Comparison of ENCODE assay signal across 28 cellular contexts in the genomic region with DNA sequence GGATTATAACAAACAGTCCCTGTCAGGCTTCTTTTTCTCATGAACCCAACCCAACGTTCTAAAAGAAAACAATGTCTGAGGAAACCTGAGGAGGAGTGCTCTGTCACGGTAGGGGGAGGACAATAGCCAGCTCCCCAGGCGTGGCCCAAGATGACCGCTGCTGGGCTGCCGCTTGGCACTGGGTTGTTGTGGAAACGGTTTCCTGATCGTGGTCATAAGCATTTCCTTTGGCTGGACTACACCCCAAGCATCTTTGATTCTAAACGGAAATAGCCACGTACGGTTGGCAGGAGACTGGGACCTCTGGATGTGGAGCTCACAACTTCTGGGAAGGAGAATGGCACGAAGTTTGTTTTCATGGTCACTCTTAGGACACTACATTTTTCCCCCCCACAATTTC. TPM values are rescaled to one million over a fixed set of nuclear protein-coding genes. Genes with fewer than 3 reads are reported as not detected.
A peak's percentile ranks its signal among the peaks of the same experiment; 100 is the strongest.
DNase-seq lines count a peak whose midpoint lies in the region; TF ChIP-seq lines count a peak whose summit lies in the region.
"Had no signal": no experiment of that assay in that cellular context is flagged by ENCODE, and none has a peak within 500 bp of the region (broad histone marks: within the 10 kb centered on the region; RNA-seq: fewer than 3 reads in every experiment).

No MANE protein-coding gene starts in this region.

- intact Hi-C loops in left ventricle myocardium inferior (cut with micrococcal nuclease) (no loop called here), esophagus muscularis mucosa (cut with DNase I) (no loop called here)

- no peaks in the 10 kb centered on the region for H3K27me3 ChIP-seq in left ventricle myocardium inferior (ENCODE audit: low read depth)
- no peaks in the 10 kb centered on the region for H3K27me3 ChIP-seq in parathyroid adenoma (ENCODE audit: control insufficient read depth, insufficient read depth, low read length)
- H3K27me3 ChIP-seq in esophagus muscularis mucosa = no peaks in the 10 kb centered on the region
- H3K27me3 ChIP-seq: BLaER1 had no signal

- H3K79me2 ChIP-seq in parathyroid adenoma = no peaks in the 10 kb centered on the region

- H3K27ac ChIP-seq in left ventricle myocardium inferior (replicated peaks) = peak overlapping the region; percentile 64
- peak overlapping the region; percentile 13 for H3K27ac ChIP-seq in parathyroid adenoma
- H3K27ac ChIP-seq in esophagus muscularis mucosa (replicated peaks in 1 of 4) = peak overlapping the region in 2 of 4 donors; percentile 13 to 18
- H3K27ac ChIP-seq: BLaER1, epithelial cell of prostate, RWPE1, spleen had no signal

- no peak for TF ChIP-seq POLR2A in esophagus muscularis mucosa (IDR thresholded peaks at IDR 0.05; ENCODE audit: low read depth)

- H3K4me1 ChIP-seq in left ventricle myocardium inferior (peaks cover 15% of the 10 kb centered on the region), parathyroid adenoma (no peaks in the 10 kb centered on the region), esophagus muscularis mucosa (peaks cover 0 to 5% (median 0%) of the 10 kb centered on the region in 4 donors)

- H3K9me3 ChIP-seq in left ventricle myocardium inferior (replicated peaks) = no peaks in the 10 kb centered on the region
- H3K9me3 ChIP-seq in parathyroid adenoma (ENCODE audit: control insufficient read depth, low read length) = no peaks in the 10 kb centered on the region
- no peaks in the 10 kb centered on the region for H3K9me3 ChIP-seq in esophagus muscularis mucosa
- H3K9me3 ChIP-seq: BLaER1, Caco-2, SK-N-SH, spleen had no signal

- H2AFZ ChIP-seq in parathyroid adenoma = peak overlapping the region; percentile 21

- H3K4me3 ChIP-seq in astrocyte of the spinal cord (ENCODE audit: low read depth, low read length) (no peak overlapping the region), left ventricle myocardium inferior (no peak overlapping the region), parathyroid adenoma (ENCODE audit: low read depth, low read length) (no peak overlapping the region), esophagus muscularis mucosa (no peak overlapping the region)
- H3K4me3 ChIP-seq: BLaER1, K562, spleen had no signal

- 78% methylated on average over 11 of the region's 11 CpGs for WGBS in esophagus muscularis mucosa

- TF ChIP-seq CTCF in astrocyte of the spinal cord (IDR thresholded peaks at IDR 0.05; ENCODE audit: low read depth, low read length) (no peak), left ventricle myocardium inferior (IDR thresholded peaks at IDR 0.05; ENCODE audit: borderline replicate concordance) (no peak), parathyroid adenoma (IDR thresholded peaks at IDR 0.05) (no peak), esophagus muscularis mucosa (IDR thresholded peaks at IDR 0.05) (no peak)

- TF ChIP-seq EP300 in esophagus muscularis mucosa (IDR thresholded peaks at IDR 0.05) = no peak

- no peaks in the 10 kb centered on the region for H3K36me3 ChIP-seq in left ventricle myocardium inferior
- H3K36me3 ChIP-seq in parathyroid adenoma (ENCODE audit: control insufficient read depth, insufficient read depth, low read length) = no peaks in the 10 kb centered on the region
- no peaks in the 10 kb centered on the region for H3K36me3 ChIP-seq in esophagus muscularis mucosa
- H3K36me3 ChIP-seq: BLaER1, spleen had no signal

- peak; percentile 82 for DNase-seq in HT1080 (ENCODE audit: low read depth)
- DNase-seq in astrocyte of the spinal cord (ENCODE audit: low read depth, low spot score) = peak; percentile 20
- peak; percentile 37 for DNase-seq in left ventricle myocardium inferior
- DNase-seq in esophagus muscularis mucosa (ENCODE audit: extremely low spot score) = no peak
- no peak for DNase-seq in HCEC 1CT
- DNase-seq in EL = no peak
- no peak for DNase-seq in stimulated activated CD4-positive, alpha-beta T cell treated with anti-CD3 and anti-CD28 coated beads, Interleukin-4, amount 100 ng/mL, for 1 hour
- DNase-seq: activated CD4-positive, alpha-beta memory T cell treated with anti-CD3 and anti-CD28 coated beads, Interleukin-2, amount 10 ng/mL, durations not matched to agents 7 days and 5 days; activated CD4-positive, alpha-beta T cell treated with anti-CD3 and anti-CD28 coated beads for 1 hour; activated CD8-positive, alpha-beta memory T cell treated with anti-CD3 and anti-CD28 coated beads, Interleukin-2, amount 50 U/mL, for 48 hours; activated naive CD8-positive, alpha-beta T cell treated with anti-CD3 and anti-CD28 coated beads, Interleukin-2, amount 10 ng/mL, durations not matched to agents 7 days and 5 days; Caco-2; GF-D8; H7; midbrain; natural killer cell; NCI-H1105 treated with DMSO at 0.1 percent for 48 hours; NCI-H2081 treated with DMSO at 0.1 percent for 48 hours; NCI-H345; NCI-H774; SK-N-SH; spleen had no signal

- in situ Hi-C loops in astrocyte of the spinal cord (cut with HindIII; ENCODE audit: low sequenced_read_pairs) = no loop called here

- no peak overlapping the region for H3K9ac ChIP-seq in parathyroid adenoma
- H3K9ac ChIP-seq: BLaER1, SK-N-SH had no signal

- no peak overlapping the region for H3K4me2 ChIP-seq in parathyroid adenoma (ENCODE audit: low read length)
- H3K4me2 ChIP-seq: BLaER1, SK-N-SH had no signal

RNA-seq across cellular contexts. Expression of a gene that starts 30.4 kb away (rescaled TPM):
- total RNA-seq in HT1080 (2014; rRNA removed; shearing (Covaris generic)) = 1.1 and 2.2 TPM in 2 replicates
- 1.00 and 1.6 TPM in 2 replicates for polyA plus RNA-seq in HT1080 (2015; cell fraction: cytosol; rRNA removed)
- polyA plus RNA-seq in HT1080 (2015; cell fraction: nucleus; rRNA removed) = 6.3 and 6.5 TPM in 2 replicates
- total RNA-seq in left ventricle myocardium inferior = 0.44 TPM
- under 1 TPM in 1 of 4 donors, not detected in 3; 0.63 TPM for total RNA-seq in esophagus muscularis mucosa
- total RNA-seq: activated naive CD8-positive, alpha-beta T cell treated with anti-CD3 and anti-CD28 coated beads, Interleukin-2, amount 10 ng/mL, durations not matched to agents 7 days and 5 days; Caco-2; fibroblast of villous mesenchyme; natural killer cell had no signal
- polyA plus RNA-seq: SK-N-SH had no signal

Comparison
In these comparisons a context has a peak if more than half of its experiments do, and no peak if none do; other contexts are left out.
1. DNase-seq: peak in HT1080 (single experiment), astrocyte of the spinal cord (single experiment) and left ventricle myocardium inferior (single experiment); none in esophagus muscularis mucosa (single experiment), HCEC 1CT (single experiment), EL (single experiment) and stimulated activated CD4-positive, alpha-beta T cell treated with anti-CD3 and anti-CD28 coated beads, Interleukin-4, amount 100 ng/mL, for 1 hour (single experiment).